8 cellular contexts compared by ENCODE assay signal in the genomic region with DNA sequence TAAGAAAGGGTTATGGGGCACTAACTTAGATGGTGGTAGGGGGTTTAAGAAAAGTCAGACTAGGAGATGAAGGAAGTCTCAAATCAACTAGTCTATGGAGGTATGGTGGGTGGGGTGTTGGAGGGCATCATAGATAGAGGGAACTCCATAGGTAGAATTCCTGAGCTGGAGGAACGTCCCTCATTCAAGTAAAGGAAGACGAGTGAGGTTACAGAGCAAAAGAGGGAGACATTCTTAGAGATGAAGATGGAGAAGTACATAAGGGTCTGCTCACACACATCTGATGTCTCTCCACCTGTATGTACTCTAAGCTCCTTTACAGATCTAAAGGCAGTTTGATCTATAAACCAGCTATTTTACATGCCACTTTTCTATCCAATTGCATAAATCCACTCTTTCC. TPM values are rescaled to one million over a fixed set of nuclear protein-coding genes. Genes with fewer than 3 reads are reported as not detected.
A peak's percentile ranks its signal among the peaks of the same experiment; 100 is the strongest.
DNase-seq lines count a peak whose midpoint lies in the region; ATAC-seq and TF ChIP-seq lines count a peak whose summit lies in the region.

No MANE protein-coding gene starts in this region.

- 0 out of 2 replicates have a peak overlapping the region, but pooled peaks have one; percentile 7 for H2BK120ac ChIP-seq in IMR-90 (ENCODE audit: low read depth, low read length)

- H3K4me1 ChIP-seq in BLaER1 (peaks cover 48% of the 10 kb centered on the region), IMR-90 (ENCODE audit: control insufficient read depth, insufficient read depth, low read length) (peaks cover 8% of the 10 kb centered on the region; the same call in 1 of the 2 replicates)

- ATAC-seq in IMR-90 (ENCODE audit: low read depth), result no peak
- no peak for ATAC-seq in natural killer cell treated with Interleukin-12 subunit alpha and Interleukin-12 subunit beta and Interleukin-15 and Interleukin-18, amount 100 ng/mL, for 72 hours

- in situ Hi-C loops in IMR-90 (cut with MboI; ENCODE audit: low sequenced_read_pairs), result no loop called here

- no peak overlapping the region for H2AK5ac ChIP-seq in IMR-90 (ENCODE audit: low read depth, low read length)

- peak overlapping the region; percentile 49; the same call in 1 of the 2 replicates for H3K23ac ChIP-seq in IMR-90 (ENCODE audit: low read depth, low read length)

- H3K36me3 ChIP-seq in BLaER1 (peaks cover 8% of the 10 kb centered on the region), IMR-90 (ENCODE audit: control insufficient read depth, insufficient read depth, low read length) (peaks cover 4% of the 10 kb centered on the region; the same call in 1 of the 2 replicates)

- no peak overlapping the region; the same call in 2 of the 3 replicates for H2BK15ac ChIP-seq in IMR-90 (ENCODE audit: low read depth, low read length)

- H3K27me3 Mint-ChIP-seq in chondrocyte (ENCODE audit: low read depth), result no peaks in the 10 kb centered on the region
- no peaks in the 10 kb centered on the region for H3K27me3 Mint-ChIP-seq in natural killer cell treated with Interleukin-12 subunit alpha and Interleukin-12 subunit beta and Interleukin-15 and Interleukin-18, amount 100 ng/mL, for 72 hours

- POLR2A ChIA-PET in IMR-90 (lab: Charles Lee; ENCODE audit: unreplicated experiment), result no interaction called here

- WGBS in IMR-90 (ENCODE audit: extremely low coverage in 2 of 2, insufficient read length in 1 of 2), 2 experiments, result no CpG with 5 or more reads among the region's 2 CpGs

- H4K5ac ChIP-seq in IMR-90 (ENCODE audit: low read depth, low read length), result no peak overlapping the region; the same call in 1 of the 2 replicates

- peaks cover 39% of the 10 kb centered on the region for H3K4me1 Mint-ChIP-seq in chondrocyte (ENCODE audit: low read depth)
- peaks cover 48 to 63% of the 10 kb centered on the region in 2 donors for H3K4me1 Mint-ChIP-seq in natural killer cell treated with Interleukin-12 subunit alpha and Interleukin-12 subunit beta and Interleukin-15 and Interleukin-18, amount 100 ng/mL, for 72 hours (ENCODE audit: low read depth in 2 of 2)

- H3K4me3 ChIP-seq in BLaER1 (peak overlapping the region; percentile 79), IMR-90 (ENCODE audit: insufficient read depth, low read depth, low read length) (peak overlapping the region; percentile 95)

- no peak overlapping the region for H2AFZ ChIP-seq in IMR-90 (replicated peaks; ENCODE audit: low read length, poor library complexity)

- H4K20me1 ChIP-seq in BLaER1 (no peaks in the 10 kb centered on the region), IMR-90 (ENCODE audit: insufficient read depth, low read length) (no peaks in the 10 kb centered on the region)

- no peak overlapping the region for H4K91ac ChIP-seq in IMR-90 (ENCODE audit: insufficient read depth, low read depth, low read length)

- H3K27ac Mint-ChIP-seq in chondrocyte (ENCODE audit: unreplicated experiment), result peak overlapping the region; percentile 46
- H3K27ac Mint-ChIP-seq in natural killer cell treated with Interleukin-12 subunit alpha and Interleukin-12 subunit beta and Interleukin-15 and Interleukin-18, amount 100 ng/mL, for 72 hours, result peak overlapping the region; percentile 85 to 94

- no peak overlapping the region for H2BK5ac ChIP-seq in IMR-90 (ENCODE audit: low read depth, low read length, poor library complexity, severe bottlenecking)

- dilution Hi-C loops in IMR-90 (cut with HindIII; ENCODE audit: low sequenced_read_pairs, unreplicated experiment), result no loop called here

- H3K27ac ChIP-seq in BLaER1, result no peak overlapping the region
- no peak overlapping the region for H3K27ac ChIP-seq in IMR-90 (ENCODE audit: insufficient read depth, low read length)

- no peaks in the 10 kb centered on the region for H3K27me3 ChIP-seq in BLaER1
- no peaks in the 10 kb centered on the region for H3K27me3 ChIP-seq in IMR-90 (ENCODE audit: control insufficient read depth, insufficient read depth, low read length)

- 0 out of 4 replicates have a peak overlapping the region, but pooled peaks of 1 of the 2 experiments have one; percentile 32 for H4K8ac ChIP-seq in IMR-90 (ENCODE audit: low read depth in 2 of 2, low read length in 2 of 2)

- H3K9me1 ChIP-seq in IMR-90 (ENCODE audit: insufficient read depth, low read length), result peaks cover 5% of the 10 kb centered on the region

- H3K36me3 Mint-ChIP-seq in chondrocyte (ENCODE audit: low read depth), result no peaks in the 10 kb centered on the region
- peaks cover 12% of the 10 kb centered on the region for H3K36me3 Mint-ChIP-seq in natural killer cell treated with Interleukin-12 subunit alpha and Interleukin-12 subunit beta and Interleukin-15 and Interleukin-18, amount 100 ng/mL, for 72 hours

- peak overlapping the region; percentile 89 for H3K4me3 Mint-ChIP-seq in chondrocyte (ENCODE audit: unreplicated experiment)
- peak overlapping the region; percentile 94 for H3K4me3 Mint-ChIP-seq in natural killer cell treated with Interleukin-12 subunit alpha and Interleukin-12 subunit beta and Interleukin-15 and Interleukin-18, amount 100 ng/mL, for 72 hours

- no peaks in the 10 kb centered on the region for H3K9me3 Mint-ChIP-seq in chondrocyte (ENCODE audit: low read depth)
- no peaks in the 10 kb centered on the region for H3K9me3 Mint-ChIP-seq in natural killer cell treated with Interleukin-12 subunit alpha and Interleukin-12 subunit beta and Interleukin-15 and Interleukin-18, amount 100 ng/mL, for 72 hours

- peak overlapping the region; percentile 61; the same call in 1 of the 2 replicates for H3K18ac ChIP-seq in IMR-90 (ENCODE audit: low read depth, low read length)

- peak overlapping the region; percentile 91; the same call in 1 of the 2 replicates for H3K9ac ChIP-seq in BLaER1
- peak overlapping the region; percentile 90 for H3K9ac ChIP-seq in IMR-90 (ENCODE audit: low read depth, low read length)

- H3K9me3 ChIP-seq in BLaER1 (no peaks in the 10 kb centered on the region; the same call in 1 of the 2 replicates), IMR-90 (ENCODE audit: control insufficient read depth, insufficient read depth, low read length) (no peaks in the 10 kb centered on the region; the same call in 1 of the 2 replicates)

- no peak overlapping the region for H2BK20ac ChIP-seq in IMR-90 (ENCODE audit: low read depth, low read length)

- CTCF ChIA-PET in IMR-90 (lab: Yijun Ruan, JAX), result interaction anchor here (1.3 kb wide), 1 partner anchor 216 kb away, joined by 4 read pairs; no protein-coding TSS in a partner anchor

- H3K79me1 ChIP-seq in IMR-90 (ENCODE audit: low read depth in 1 of 2, low read length in 2 of 2), result peaks cover 13 to 36% of the 10 kb centered on the region in 2 experiments

- DNase-seq in IMR-90 (no peak), chondrocyte (ENCODE audit: low spot score) (no peak), foreskin melanocyte (no peak), NCI-H2029 (lab: John Stamatoyannopoulos, UW) (no peak), UCSD-AML1 (lab: John Stamatoyannopoulos, UW; ENCODE audit: unreplicated experiment) (no peak)
- DNase-seq in natural killer cell treated with Interleukin-12 subunit alpha and Interleukin-12 subunit beta and Interleukin-15 and Interleukin-18, amount 100 ng/mL, for 72 hours (ENCODE audit: low spot score), result no peak
- no peak for DNase-seq in activated CD4-positive, CD25-positive, alpha-beta regulatory T cell (lab: John Stamatoyannopoulos, UW)

- H3K14ac ChIP-seq in IMR-90 (replicated peaks; ENCODE audit: low read depth, low read length), result peak overlapping the region; percentile 23; the same call in 1 of the 2 replicates

- TF ChIP-seq CTCF in IMR-90 (conservative IDR thresholded peaks at IDR 0.05; ENCODE audit: low read depth, low read length) (no peak), chondrocyte (IDR thresholded peaks at IDR 0.05) (no peak)

- no peak overlapping the region for H2AK9ac ChIP-seq in IMR-90 (replicated peaks; ENCODE audit: low read depth, low read length, poor library complexity)

- 0 out of 2 replicates have a peak overlapping the region, but pooled peaks have one; percentile 15 for H3K4ac ChIP-seq in IMR-90 (ENCODE audit: low read depth, low read length)

- intact Hi-C loops in IMR-90 (cut with micrococcal nuclease), result loop anchor here (2.0 kb wide), 1 partner anchor 22 kb away; no protein-coding TSS in a partner anchor

- no peak for TF ChIP-seq RAD21 in IMR-90 (IDR thresholded peaks at IDR 0.05; ENCODE audit: low read length)

- no peak for TF ChIP-seq POLR2A in IMR-90 (IDR thresholded peaks at IDR 0.05; ENCODE audit: low read depth, low read length)

- H3K4me2 ChIP-seq in BLaER1 (peak overlapping the region; percentile 94), IMR-90 (ENCODE audit: low read depth, low read length) (peak overlapping the region; percentile 91)

- H3K56ac ChIP-seq in IMR-90 (ENCODE audit: extremely low read depth, insufficient read depth, low read length), result no peak overlapping the region

- BruUV-seq in IMR-90 (replicated peaks; lab: Mats Ljungman, UMichigan), result no TSS peak

TF ChIP-seq in IMR-90, 13 proteins besides CTCF, POLR2A, EP300 and RAD21 (continues in another document):
- TF ChIP-seq MAZ (IDR thresholded peaks at IDR 0.05; ENCODE audit: borderline replicate concordance, low read depth, low read length) (no peak), NFE2L2 (IDR thresholded peaks at IDR 0.05; ENCODE audit: low read depth, low read length) (no peak), CHD1 (IDR thresholded peaks at IDR 0.05; ENCODE audit: low read depth, low read length) (no peak), SMC3 (IDR thresholded peaks at IDR 0.05; ENCODE audit: low read depth, low read length) (no peak), RCOR1 (IDR thresholded peaks at IDR 0.05; ENCODE audit: insufficient replicate concordance, low read length) (no peak), CEBPB (IDR thresholded peaks at IDR 0.05; ENCODE audit: low read depth, low read length) (no peak), MAFK (IDR thresholded peaks at IDR 0.05; ENCODE audit: low read depth, low read length) (no peak), FOS (IDR thresholded peaks at IDR 0.05; ENCODE audit: low read depth, low read length) (no peak), RFX5 (IDR thresholded peaks at IDR 0.05; ENCODE audit: low read depth, low read length) (no peak), MXI1 (IDR thresholded peaks at IDR 0.05; ENCODE audit: borderline replicate concordance, low read depth, low read length) (no peak)
- TF ChIP-seq, protein P1, sequence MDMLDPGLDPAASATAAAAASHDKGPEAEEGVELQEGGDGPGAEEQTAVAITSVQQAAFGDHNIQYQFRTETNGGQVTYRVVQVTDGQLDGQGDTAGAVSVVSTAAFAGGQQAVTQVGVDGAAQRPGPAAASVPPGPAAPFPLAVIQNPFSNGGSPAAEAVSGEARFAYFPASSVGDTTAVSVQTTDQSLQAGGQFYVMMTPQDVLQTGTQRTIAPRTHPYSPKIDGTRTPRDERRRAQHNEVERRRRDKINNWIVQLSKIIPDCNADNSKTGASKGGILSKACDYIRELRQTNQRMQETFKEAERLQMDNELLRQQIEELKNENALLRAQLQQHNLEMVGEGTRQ (IDR thresholded peaks at IDR 0.05; ENCODE audit: low read depth, low read length), result no peak

RNA-seq across cellular contexts. Expression of gene PLSCR1, which starts 1.4 kb away (rescaled TPM):
- total RNA-seq in IMR-90 (2012; rRNA removed) (5.6 and 11.7 TPM in 2 replicates), chondrocyte (21.5 to 34.6 TPM (median 23.9 TPM) in 3 replicates)
- polyA plus RNA-seq in IMR-90 (2012; rRNA removed), result 11.5 and 13.2 TPM in 2 replicates
- 10.0 and 10.3 TPM in 2 replicates for polyA plus RNA-seq in IMR-90 (2012; cell fraction: cytosol; rRNA removed)
- polyA plus RNA-seq in IMR-90 (2012; cell fraction: nucleus; rRNA removed; ENCODE audit: low replicate concordance), result 4.8 and 15.0 TPM in 2 replicates
- total RNA-seq in natural killer cell treated with Interleukin-12 subunit alpha and Interleukin-12 subunit beta and Interleukin-15 and Interleukin-18, amount 100 ng/mL, for 72 hours, result 10 to 100 TPM; 40.7 to 80.2 TPM
